ENCODE assay signal across 28 cellular contexts in the genomic region with DNA sequence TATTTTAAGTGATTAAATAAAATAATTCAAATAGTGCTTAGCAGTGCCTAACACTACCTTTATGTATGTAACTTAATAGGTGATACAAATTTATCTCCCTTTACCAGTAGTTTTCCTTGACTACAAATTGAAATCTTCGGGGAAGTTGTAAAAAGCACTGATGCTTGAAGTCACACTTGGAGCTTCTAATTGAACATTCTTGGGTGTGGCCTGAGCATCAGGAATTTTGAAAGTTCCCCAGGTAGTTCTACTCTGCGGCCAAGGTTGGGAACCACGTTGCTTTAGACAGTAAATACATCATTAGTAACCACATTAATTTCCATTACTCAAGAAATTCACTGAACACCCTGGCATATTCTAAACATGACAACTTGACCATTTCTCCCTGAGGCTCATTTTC.
"Had no signal": no experiment of that assay in that cellular context is flagged by ENCODE, and none has a peak within 500 bp of the region (broad histone marks: within the 10 kb centered on the region; RNA-seq: fewer than 3 reads in every experiment).

No MANE protein-coding gene starts in this region.

- DNase-seq: activated B cell treated with CpG ODN at 0.5 μM for 24 hours; activated CD4-positive, alpha-beta memory T cell treated with anti-CD3 and anti-CD28 coated beads for 36 hours; activated CD4-positive, alpha-beta T cell treated with anti-CD3 and anti-CD28 coated beads for 4 hours; activated CD4-positive, alpha-beta T cell treated with anti-CD3 and anti-CD28 coated beads, Interleukin-2, amount 10 ng/mL, durations not matched to agents 24 days and 14 days; activated CD4-positive, alpha-beta T cell treated with anti-CD3 and anti-CD28 coated beads, Interleukin-2, amount 50 U/mL, for 1 hour; activated CD4-positive, alpha-beta T cell treated with anti-CD3 and anti-CD28 coated beads, Interleukin-2, amount 50 U/mL, for 4 hours; activated CD4-positive, CD25-positive, alpha-beta regulatory T cell treated with anti-CD3 and anti-CD28 coated beads, Interleukin-2, amount 50 U/mL, for 72 hours; activated CD8-positive, alpha-beta memory T cell treated with anti-CD3 and anti-CD28 coated beads, Interleukin-2, amount 50 U/mL, for 4 hours; activated CD8-positive, alpha-beta T cell treated with anti-CD3 and anti-CD28 coated beads for 36 hours; activated effector memory CD4-positive, alpha-beta T cell treated with anti-CD3 and anti-CD28 coated beads, Interleukin-2, amount 50 U/mL, for 16 hours; activated gamma-delta T cell treated with Interleukin-2 at 50 U/mL for 16 hours; activated naive CD4-positive, alpha-beta T cell; activated naive CD4-positive, alpha-beta T cell treated with anti-CD3 and anti-CD28 coated beads for 36 hours; activated naive CD4-positive, alpha-beta T cell treated with anti-CD3 and anti-CD28 coated beads, Interleukin-2, amount 50 U/mL, for 16 hours; activated naive CD8-positive, alpha-beta T cell treated with anti-CD3 and anti-CD28 coated beads for 36 hours; activated T-cell treated with anti-CD3 and anti-CD28 coated beads for 4 hours; activated T-cell treated with anti-CD3 and anti-CD28 coated beads, Interleukin-2, amount 50 U/mL, for 1 hour; activated T-cell treated with anti-CD3 and anti-CD28 coated beads, Interleukin-2, amount 50 U/mL, for 4 hours; activated T-cell treated with anti-CD3 and anti-CD28 coated beads, Interleukin-2, amount 50 U/mL, for 72 hours; adrenal gland; amniotic stem cell; aorta; body of pancreas; brain microvascular endothelial cell; central memory CD4-positive, alpha-beta T cell; T-helper 1 cell; T-helper 2 cell; T-helper 9 cell had no signal
